ENCODE assay signal across 19 cellular contexts in genomic region chr9:91663858-91664257, GRCh38.
DNase-seq lines count a peak whose midpoint lies in the region; FAIRE-seq and TF ChIP-seq lines count a peak whose summit lies in the region.
"Had no signal": no experiment of that assay in that cellular context is flagged by ENCODE, and none has a peak within 500 bp of the region (broad histone marks: within the 10 kb centered on the region; RNA-seq: fewer than 3 reads in every experiment).

No MANE protein-coding gene starts in this region.

- H2BK120ac ChIP-seq in trophoblast cell (ENCODE audit: insufficient read depth, low read length, poor library complexity): no peak overlapping the region

- no peak overlapping the region for H2AFZ ChIP-seq in trophoblast cell (ENCODE audit: insufficient read depth, low read length, poor library complexity)

- no peaks in the 10 kb centered on the region for H3K36me3 Mint-ChIP-seq in CD4-positive, alpha-beta memory T cell

- H3K79me1 ChIP-seq in trophoblast cell (ENCODE audit: low read length): no peaks in the 10 kb centered on the region

- no peaks in the 10 kb centered on the region for H3K9me3 ChIP-seq in HEK293 (ENCODE audit: control insufficient read depth, insufficient read depth, low read depth, low read length)
- peaks cover 3% of the 10 kb centered on the region for H3K9me3 ChIP-seq in trophoblast cell (ENCODE audit: insufficient read depth, low read depth, low read length)
- no peaks in the 10 kb centered on the region for H3K9me3 ChIP-seq in CD4-positive, alpha-beta memory T cell (ENCODE audit: control insufficient read depth in 1 of 2, low read length in 2 of 2)
- H3K9me3 ChIP-seq: A549 had no signal

- peaks cover 2 to 6% of the 10 kb centered on the region in 2 donors for H3K27me3 Mint-ChIP-seq in CD4-positive, alpha-beta memory T cell

- no peaks in the 10 kb centered on the region for H3K4me1 Mint-ChIP-seq in CD4-positive, alpha-beta memory T cell

- H2BK12ac ChIP-seq in trophoblast cell (ENCODE audit: low read length): no peak overlapping the region

- H4K8ac ChIP-seq in trophoblast cell (ENCODE audit: low read depth, low read length): no peak overlapping the region

- intact Hi-C loops in CD4-positive, alpha-beta memory T cell (cut with micrococcal nuclease): no loop called here

- no peak overlapping the region for H2AK5ac ChIP-seq in trophoblast cell (ENCODE audit: low read length)

- CTCF ChIA-PET in HEK293 (lab: Yijun Ruan, JAX): interaction anchor here (1.4 to 2.1 kb wide), 2 partner anchors 95 to 315 kb away, joined by 3 to 6 read pairs; no protein-coding TSS in a partner anchor
- CTCF ChIA-PET in CD4-positive, alpha-beta memory T cell (lab: Charles Lee; ENCODE audit: partially characterized antibody): no interaction called here

- POLR2A ChIA-PET in HEK293 (lab: Yijun Ruan, JAX): no interaction called here
- POLR2A ChIA-PET in CD4-positive, alpha-beta memory T cell (lab: Charles Lee; ENCODE audit: partially characterized antibody): no interaction called here

- H3K14ac ChIP-seq in trophoblast cell (ENCODE audit: low read length): no peak overlapping the region

- no peaks in the 10 kb centered on the region for H3K9me3 Mint-ChIP-seq in CD4-positive, alpha-beta memory T cell
- H3K9me3 Mint-ChIP-seq: CD4-positive, alpha-beta T cell; H9 had no signal

- H3K27ac ChIP-seq in HEK293 (ENCODE audit: extremely low read depth, low read depth, low read length) (no peak overlapping the region), trophoblast cell (ENCODE audit: low read depth, low read length) (no peak overlapping the region)
- H3K27ac ChIP-seq in CD4-positive, alpha-beta memory T cell (ENCODE audit: low read depth, low read length): no peak overlapping the region
- H3K27ac ChIP-seq: 22Rv1, A549, C4-2B had no signal

- H3K27me3 ChIP-seq in bronchial epithelial cell (ENCODE audit: control insufficient read depth, insufficient read depth, low read length): no peaks in the 10 kb centered on the region
- H3K27me3 ChIP-seq in trophoblast cell (ENCODE audit: insufficient read depth, low read length): no peaks in the 10 kb centered on the region
- no peaks in the 10 kb centered on the region for H3K27me3 ChIP-seq in CD4-positive, alpha-beta memory T cell (ENCODE audit: insufficient read depth, low read length)

- no peak overlapping the region for H3K27ac Mint-ChIP-seq in CD4-positive, alpha-beta memory T cell
- H3K27ac Mint-ChIP-seq: CD4-positive, alpha-beta T cell; H9 had no signal

- H3K23ac ChIP-seq in trophoblast cell (ENCODE audit: low read length): no peak overlapping the region

- H3K4me3 ChIP-seq in HEK293 (ENCODE audit: low read depth, low read length) (no peak overlapping the region), bronchial epithelial cell (ENCODE audit: low read depth, low read length) (no peak overlapping the region), trophoblast cell (ENCODE audit: low read depth, low read length) (no peak overlapping the region)
- no peak overlapping the region for H3K4me3 ChIP-seq in CD4-positive, alpha-beta memory T cell (ENCODE audit: low read length in 2 of 2)
- H3K4me3 ChIP-seq: A549, GM12878 had no signal

- H3K9ac ChIP-seq in trophoblast cell (ENCODE audit: low read length): peak overlapping the region; percentile 5

- H3K4ac ChIP-seq in trophoblast cell (ENCODE audit: low read depth, low read length): no peak overlapping the region

- WGBS in trophoblast cell (ENCODE audit: extremely low coverage, insufficient coverage, insufficient read length): no CpG with 5 or more reads among the region's 6 CpGs

- H3K79me2 ChIP-seq in trophoblast cell (ENCODE audit: control insufficient read depth, insufficient read depth, low read length, poor library complexity): no peaks in the 10 kb centered on the region

- H3K4me1 ChIP-seq in HEK293 (ENCODE audit: control insufficient read depth, insufficient read depth, low read length) (no peaks in the 10 kb centered on the region), trophoblast cell (ENCODE audit: control insufficient read depth in 1 of 2, insufficient read depth in 2 of 2, low read length in 2 of 2) (no peaks in the 10 kb centered on the region)
- no peaks in the 10 kb centered on the region for H3K4me1 ChIP-seq in CD4-positive, alpha-beta memory T cell (ENCODE audit: insufficient read depth, low read length)
- H3K4me1 ChIP-seq: A549 had no signal

- TF ChIP-seq CTCF in HEK293 (tag by site-specific recombination; IDR thresholded peaks at IDR 0.05) (no peak), bronchial epithelial cell (IDR thresholded peaks at IDR 0.05; ENCODE audit: insufficient read depth, low read length, severe bottlenecking) (no peak)

- H4K91ac ChIP-seq in trophoblast cell (ENCODE audit: low read depth, low read length): no peak overlapping the region

- no peak overlapping the region for H3K4me2 ChIP-seq in trophoblast cell (ENCODE audit: low read length)
- H3K4me2 ChIP-seq: A549 had no signal

- peak; percentile 92 for FAIRE-seq in bronchial epithelial cell (lab: Jason Lieb, UNC)
- FAIRE-seq: A549, GM12878, H1, HepG2 had no signal

- H3K36me3 ChIP-seq in HEK293 (ENCODE audit: control insufficient read depth in 2 of 2, insufficient read depth in 1 of 2, low read length in 2 of 2) (no peaks in the 10 kb centered on the region), bronchial epithelial cell (ENCODE audit: control insufficient read depth, insufficient read depth, low read length) (no peaks in the 10 kb centered on the region), trophoblast cell (ENCODE audit: control insufficient read depth in 1 of 2, insufficient read depth in 2 of 2, low read length in 2 of 2) (no peaks in the 10 kb centered on the region)
- no peaks in the 10 kb centered on the region for H3K36me3 ChIP-seq in CD4-positive, alpha-beta memory T cell (ENCODE audit: insufficient read depth, low read length)

- H3K4me3 Mint-ChIP-seq in CD4-positive, alpha-beta memory T cell: no peak overlapping the region
- H3K4me3 Mint-ChIP-seq: CD4-positive, alpha-beta T cell; H9 had no signal

- no peak overlapping the region for H3K18ac ChIP-seq in trophoblast cell (ENCODE audit: low read length)

- DNase-seq in DMS 273 (lab: John Stamatoyannopoulos, UW; ENCODE audit: unreplicated experiment): peak; percentile 24
- no peak for DNase-seq in DMS 273 treated with DMSO at 0.1 percent for 48 hours (lab: John Stamatoyannopoulos, UW)
- DNase-seq in bronchial epithelial cell (ENCODE audit: low read depth): peak; percentile 20
- no peak for DNase-seq in trophoblast cell
- no peak for DNase-seq in CD4-positive, alpha-beta memory T cell
- no peak for DNase-seq in NCI-H1436 (lab: John Stamatoyannopoulos, UW)
- DNase-seq: AML-193; CD4-positive, alpha-beta T cell; DMS53; DND-41; EL; H9 had no signal

- H4K12ac ChIP-seq in trophoblast cell (ENCODE audit: low read depth, low read length): no peak overlapping the region

- no peak overlapping the region for H2BK5ac ChIP-seq in trophoblast cell (ENCODE audit: low read depth, low read length, poor library complexity)

TF ChIP-seq in HEK293, 187 proteins besides CTCF, POLR2A, EP300 and RAD21:
- TF ChIP-seq ZBTB6 (tag by site-specific recombination; IDR thresholded peaks at IDR 0.05): no peak
- TF ChIP-seq PRDM10 (tag by site-specific recombination; IDR thresholded peaks at IDR 0.05): peak; percentile 75

Comparison
In these comparisons a context has a peak if more than half of its experiments do, and no peak if none do; other contexts are left out.
1. DNase-seq: peak in DMS 273 (single experiment) and bronchial epithelial cell (single experiment); none in DMS 273 treated with DMSO at 0.1 percent for 48 hours (single experiment), trophoblast cell (0 of 2), CD4-positive, alpha-beta memory T cell (0 of 5) and NCI-H1436 (single experiment).